ENCODE assay signal across 1 cellular context in genomic region chr4:24912252-24913098, GRCh38.
TF ChIP-seq lines count a peak whose summit lies in the region.

Gene CCDC149, minus strand, starts transcription at chr4:24913042. Its CDS starts 178 bp downstream, at chr4:24912864.

TF ChIP-seq in WTC11, 78 proteins besides CTCF, POLR2A, EP300 and RAD21 (continued from another document):
- TF ChIP-seq ESRRA (CRISPR knock-in tag; IDR thresholded peaks at IDR 0.05; ENCODE audit: borderline replicate concordance) (no peak; the same call in 1 of the 2 replicates), ZNF423 (CRISPR knock-in tag; IDR thresholded peaks at IDR 0.05) (no peak), ZNF532 (CRISPR knock-in tag; IDR thresholded peaks at IDR 0.05; ENCODE audit: borderline replicate concordance) (no peak), USF1 (CRISPR knock-in tag; IDR thresholded peaks at IDR 0.05) (peak; percentile 72; the same call in 1 of the 2 replicates), E2F4 (CRISPR knock-in tag; IDR thresholded peaks at IDR 0.05; ENCODE audit: borderline replicate concordance, low read depth) (no peak), ZNF138 (CRISPR knock-in tag; conservative IDR thresholded peaks at IDR 0.05) (no peak), OVOL2 (CRISPR knock-in tag; IDR thresholded peaks at IDR 0.05; ENCODE audit: borderline replicate concordance) (no peak), SP1 (CRISPR knock-in tag; conservative IDR thresholded peaks at IDR 0.05) (peak; percentile 43; the same call in 1 of the 2 replicates), SMAD4 (CRISPR knock-in tag; IDR thresholded peaks at IDR 0.05) (no peak), NFATC4 (CRISPR knock-in tag; IDR thresholded peaks at IDR 0.05) (no peak), ATF6 (CRISPR knock-in tag; IDR thresholded peaks at IDR 0.05) (no peak), PREB (CRISPR knock-in tag; IDR thresholded peaks at IDR 0.05; ENCODE audit: borderline replicate concordance) (no peak; the same call in 1 of the 2 replicates), ZNF263 (CRISPR knock-in tag; IDR thresholded peaks at IDR 0.05; ENCODE audit: low read depth) (no peak), ZNF219 (CRISPR knock-in tag; IDR thresholded peaks at IDR 0.05; ENCODE audit: borderline replicate concordance) (peak; percentile 63; the same call in 1 of the 2 replicates), TEAD1 (CRISPR knock-in tag; IDR thresholded peaks at IDR 0.05) (peak; percentile 83; the same call in 1 of the 2 replicates), GRHL2 (CRISPR knock-in tag; IDR thresholded peaks at IDR 0.05; ENCODE audit: insufficient replicate concordance, severe bottlenecking) (no peak), SMAD3 (CRISPR knock-in tag; IDR thresholded peaks at IDR 0.05; ENCODE audit: borderline replicate concordance) (peak; percentile 71; the same call in 1 of the 2 replicates), MXD4 (CRISPR knock-in tag; IDR thresholded peaks at IDR 0.05; ENCODE audit: borderline replicate concordance) (no peak), CREM (CRISPR knock-in tag; IDR thresholded peaks at IDR 0.05) (no peak), GTF2I (CRISPR knock-in tag; conservative IDR thresholded peaks at IDR 0.05) (no peak), ZNF281 (CRISPR knock-in tag; IDR thresholded peaks at IDR 0.05) (no peak), FOXK1 (CRISPR knock-in tag; IDR thresholded peaks at IDR 0.05) (peak; percentile 15), ERG (CRISPR knock-in tag; IDR thresholded peaks at IDR 0.05) (no peak), KAT7 (CRISPR knock-in tag; IDR thresholded peaks at IDR 0.05; ENCODE audit: borderline replicate concordance) (peak; percentile 91), ATF2 (CRISPR knock-in tag; IDR thresholded peaks at IDR 0.05; ENCODE audit: borderline replicate concordance, low read depth) (no peak), IRF1 (CRISPR knock-in tag; IDR thresholded peaks at IDR 0.05) (peak; percentile 72; the same call in 1 of the 2 replicates), MYBL2 (CRISPR knock-in tag; IDR thresholded peaks at IDR 0.05) (no peak), CBFB (CRISPR knock-in tag; IDR thresholded peaks at IDR 0.05; ENCODE audit: low read depth) (no peak), NR3C1 (CRISPR knock-in tag; conservative IDR thresholded peaks at IDR 0.05; ENCODE audit: low read depth) (0 out of 2 replicates have a peak, but pooled peaks have one; percentile 15)
